In genomic region chr11:76756341-76756771, GRCh38 we compare ENCODE assay signal across 16 cellular contexts. TPM values are rescaled to one million over a fixed set of nuclear protein-coding genes. Genes with fewer than 3 reads are reported as not detected.
"Had no signal": no experiment of that assay in that cellular context is flagged by ENCODE, and none has a peak within 500 bp of the region (broad histone marks: within the 10 kb centered on the region; RNA-seq: fewer than 3 reads in every experiment).

No MANE protein-coding gene starts in this region.

- ATAC-seq: activated CD4-positive, CD25-positive, alpha-beta regulatory T cell treated with anti-CD3 and anti-CD28 coated beads, Interleukin-2, amount 50 U/mL, for 24 hours; esophagus mucosa; naive thymus-derived CD4-positive, alpha-beta T cell; stimulated activated naive B cell treated with anti-CD40 and anti-IgM and Interleukin-4, amounts not matched to agents 10 μg/mL and 1 μg/mL and 100 μg/mL, for 72 hours had no signal

- H3K9me3 Mint-ChIP-seq: activated naive CD8-positive, alpha-beta T cell treated with anti-CD3 and anti-CD28 coated beads for 36 hours; naive thymus-derived CD4-positive, alpha-beta T cell; stimulated activated naive B cell treated with anti-CD40 and anti-IgM and Interleukin-4, amounts not matched to agents 10 μg/mL and 1 μg/mL and 100 μg/mL, for 72 hours had no signal

- H3K36me3 Mint-ChIP-seq: activated naive CD8-positive, alpha-beta T cell treated with anti-CD3 and anti-CD28 coated beads for 36 hours; naive thymus-derived CD4-positive, alpha-beta T cell; stimulated activated naive B cell treated with anti-CD40 and anti-IgM and Interleukin-4, amounts not matched to agents 10 μg/mL and 1 μg/mL and 100 μg/mL, for 72 hours had no signal

- H3K27ac Mint-ChIP-seq: activated naive CD8-positive, alpha-beta T cell treated with anti-CD3 and anti-CD28 coated beads for 36 hours; naive thymus-derived CD4-positive, alpha-beta T cell; progenitor cell of endocrine pancreas; stimulated activated naive B cell treated with anti-CD40 and anti-IgM and Interleukin-4, amounts not matched to agents 10 μg/mL and 1 μg/mL and 100 μg/mL, for 72 hours had no signal

- H3K4me1 Mint-ChIP-seq: activated naive CD8-positive, alpha-beta T cell treated with anti-CD3 and anti-CD28 coated beads for 36 hours had no signal

- FAIRE-seq: endometrium had no signal

- H3K27me3 Mint-ChIP-seq: activated naive CD8-positive, alpha-beta T cell treated with anti-CD3 and anti-CD28 coated beads for 36 hours had no signal

- H3K27me3 ChIP-seq: dorsolateral prefrontal cortex, right lobe of liver, transverse colon had no signal

- H3K9me3 ChIP-seq: right lobe of liver, transverse colon had no signal

- H3K36me3 ChIP-seq: transverse colon had no signal

- H3K4me3 ChIP-seq: dorsolateral prefrontal cortex, right lobe of liver, transverse colon had no signal

- DNase-seq: activated gamma-delta T cell treated with Interleukin-2 at 50 U/mL for 16 hours; activated naive CD8-positive, alpha-beta T cell treated with anti-CD3 and anti-CD28 coated beads for 36 hours; activated T-cell treated with anti-CD3 and anti-CD28 coated beads, Interleukin-2, amount 50 U/mL, for 1 hour; dorsolateral prefrontal cortex; hippocampal formation; naive thymus-derived CD4-positive, alpha-beta T cell; occipital lobe; right lobe of liver; stimulated activated CD4-positive, alpha-beta T cell treated with anti-CD3 and anti-CD28 coated beads, Interleukin-2, amount 100 ng/mL, for 24 hours; stimulated activated naive B cell treated with anti-CD40 and anti-IgM and Interleukin-4, amounts not matched to agents 10 μg/mL and 1 μg/mL and 100 μg/mL, for 72 hours; transverse colon had no signal

- H3K4me3 Mint-ChIP-seq: activated naive CD8-positive, alpha-beta T cell treated with anti-CD3 and anti-CD28 coated beads for 36 hours; naive thymus-derived CD4-positive, alpha-beta T cell; stimulated activated naive B cell treated with anti-CD40 and anti-IgM and Interleukin-4, amounts not matched to agents 10 μg/mL and 1 μg/mL and 100 μg/mL, for 72 hours had no signal

RNA-seq across cellular contexts. Expression of gene TSKU, which starts 26.8 kb away (rescaled TPM):
- total RNA-seq: mononuclear cell had no signal
- polyA plus RNA-seq: naive thymus-derived CD4-positive, alpha-beta T cell had no signal
